ENCODE assay signal across 20 cellular contexts in genomic region chr3:47414666-47415587, GRCh38. TPM values are rescaled to one million over a fixed set of nuclear protein-coding genes. Genes with fewer than 3 reads are reported as not detected.
DNase-seq lines count a peak whose midpoint lies in the region; ATAC-seq, FAIRE-seq and TF ChIP-seq lines count a peak whose summit lies in the region.
"Had no signal": no experiment of that assay in that cellular context is flagged by ENCODE, and none has a peak within 500 bp of the region (broad histone marks: within the 10 kb centered on the region; RNA-seq: fewer than 3 reads in every experiment).

No MANE protein-coding gene starts in this region.

- no peak overlapping the region for H3K27ac ChIP-seq in GM12878 (ENCODE audit: control insufficient read depth, insufficient read depth)
- H3K27ac ChIP-seq in substantia nigra (ENCODE audit: low read depth, low read length, poor library complexity, severe bottlenecking) = peak overlapping the region; percentile 74
- H3K27ac ChIP-seq in PC-9 = no peak overlapping the region
- H3K27ac ChIP-seq: ascending aorta, right atrium auricular region, upper lobe of right lung had no signal

- TF ChIP-seq EP300 in GM12878 (IDR thresholded peaks at IDR 0.05; ENCODE audit: borderline replicate concordance in 1 of 2, control insufficient read depth in 1 of 2, low read depth in 2 of 2, low read length in 2 of 2) = no peak

- H3K4me1 ChIP-seq in GM12878 (ENCODE audit: control insufficient read depth, insufficient read depth, low read length) = no peaks in the 10 kb centered on the region
- no peaks in the 10 kb centered on the region for H3K4me1 ChIP-seq in PC-9 (replicated peaks; ENCODE audit: insufficient read depth)
- H3K4me1 ChIP-seq: ascending aorta, esophagus muscularis mucosa, right atrium auricular region, upper lobe of right lung had no signal

- CTCF ChIA-PET in GM12878 (lab: Yijun Ruan, JAX) (interaction anchor here (0.6 to 1.3 kb wide), 2 partner anchors 99 to 181 kb away, joined by 3 to 4 read pairs; partner anchors contain the start of gene ELP6), PC-9 (lab: Charles Lee) (no interaction called here)

- H3K79me2 ChIP-seq in GM12878 (ENCODE audit: control insufficient read depth, insufficient read depth, low read length) (no peaks in the 10 kb centered on the region), PC-9 (ENCODE audit: low read depth) (no peaks in the 10 kb centered on the region)

- RAD21 ChIA-PET in GM12878 (lab: Charles Lee; ENCODE audit: unreplicated experiment) = no interaction called here

- DNase-seq in activated naive CD4-positive, alpha-beta T cell treated with anti-CD3 and anti-CD28 coated beads, Interleukin-2, amount 50 U/mL, for 72 hours (ENCODE audit: low spot score in 2 of 2) = no peak
- no peak for DNase-seq in activated naive CD4-positive, alpha-beta T cell treated with Interleukin-2 at 50 U/mL for 16 hours
- DNase-seq in GM12878 (ENCODE audit: low read depth, low spot score) = no peak
- DNase-seq in memory B cell (ENCODE audit: low spot score in 2 of 2) = no peak
- peak in 35 of 49 donors; percentile 10 to 79 (median 41) for DNase-seq in substantia nigra (lab: John Stamatoyannopoulos, UW)
- no peak for DNase-seq in PC-9
- DNase-seq in COLO668 (lab: John Stamatoyannopoulos, UW; ENCODE audit: unreplicated experiment) = no peak
- DNase-seq in NCI-H774 (lab: John Stamatoyannopoulos, UW) = no peak
- DNase-seq: activated CD4-positive, alpha-beta T cell treated with anti-CD3 and anti-CD28 coated beads for 4 hours; IMR-90; left colon; NCI-H1092 treated with DMSO at 0.1 percent for 48 hours; NCI-H446; SIG-M5; T-helper 9 cell; upper lobe of right lung had no signal

- no peak for TF ChIP-seq CTCF in GM12878 (IDR thresholded peaks at IDR 0.05 in 2 of 3, conservative IDR thresholded peaks at IDR 0.05 in 1 of 3; ENCODE audit: control insufficient read depth in 2 of 3, extremely low read depth in 1 of 3, insufficient read depth in 1 of 3, low read depth in 3 of 3, low read length in 3 of 3)
- TF ChIP-seq CTCF in PC-9 (conservative IDR thresholded peaks at IDR 0.05) = no peak

- H3K4me3 ChIP-seq in GM12878 (no peak overlapping the region), PC-9 (no peak overlapping the region)
- H3K4me3 ChIP-seq: ascending aorta, esophagus muscularis mucosa, right atrium auricular region, upper lobe of right lung had no signal

- SMC1A ChIA-PET in GM12878 (lab: Charles Lee; ENCODE audit: uncharacterized antibody, unreplicated experiment) = no interaction called here

- H3K27ac Mint-ChIP-seq in activated naive CD4-positive, alpha-beta T cell treated with anti-CD3 and anti-CD28 coated beads, Interleukin-2, amount 50 U/mL, for 72 hours = peak overlapping the region; percentile 38 to 84
- H3K27ac Mint-ChIP-seq in memory B cell = peak overlapping the region; percentile 59

- 71% methylated on average over 15 of the region's 16 CpGs for WGBS in GM12878 (ENCODE audit: insufficient coverage, insufficient replicate concordance, low lambda C conversion rate, missing lambda C conversion rate)

- H3K27me3 Mint-ChIP-seq in memory B cell = no peaks in the 10 kb centered on the region

- no peaks in the 10 kb centered on the region for H3K36me3 Mint-ChIP-seq in activated naive CD4-positive, alpha-beta T cell treated with anti-CD3 and anti-CD28 coated beads, Interleukin-2, amount 50 U/mL, for 72 hours
- H3K36me3 Mint-ChIP-seq in memory B cell = peaks cover 12% of the 10 kb centered on the region

- H3K9ac ChIP-seq in GM12878 (ENCODE audit: control insufficient read depth, insufficient read depth, low read length) = no peak overlapping the region

- in situ Hi-C loops in GM12878 (cut with MboI) = no loop called here

- peaks cover 10 to 52% of the 10 kb centered on the region in 2 experiments for H3K36me3 ChIP-seq in GM12878 (ENCODE audit: control insufficient read depth in 2 of 2, insufficient read depth in 2 of 2, low read length in 1 of 2)
- H3K36me3 ChIP-seq in PC-9 (ENCODE audit: low read depth) = no peaks in the 10 kb centered on the region

- no TSS peak for BruUV-seq in GM12878 (replicated peaks; lab: Mats Ljungman, UMichigan)
- no TSS peak for BruUV-seq in PC-9 (replicated peaks; lab: Mats Ljungman, UMichigan)

- H3K4me2 ChIP-seq in GM12878 (ENCODE audit: control insufficient read depth, insufficient read depth) = no peak overlapping the region
- no peak overlapping the region for H3K4me2 ChIP-seq in PC-9

- ATAC-seq in activated naive CD4-positive, alpha-beta T cell treated with anti-CD3 and anti-CD28 coated beads, Interleukin-2, amount 50 U/mL, for 72 hours = no peak
- no peak for ATAC-seq in GM12878
- ATAC-seq in memory B cell (ENCODE audit: low read depth) = no peak
- ATAC-seq: upper lobe of right lung had no signal

- no peak for FAIRE-seq in GM12878 (lab: Jason Lieb, UNC)
- FAIRE-seq: H54 had no signal

- H3F3A ChIP-seq in PC-9 (ENCODE audit: insufficient read depth, low read depth) = peaks cover 4% of the 10 kb centered on the region; the same call in 1 of the 2 replicates

- intact Hi-C loops in GM12878 (cut with micrococcal nuclease; ENCODE audit: unreplicated experiment) (no loop called here), PC-9 (cut with micrococcal nuclease; ENCODE audit: unreplicated experiment) (no loop called here)

- H3K9me2 ChIP-seq in PC-9 (ENCODE audit: insufficient read depth) = no peaks in the 10 kb centered on the region

- H3K9me3 Mint-ChIP-seq in activated naive CD4-positive, alpha-beta T cell treated with anti-CD3 and anti-CD28 coated beads, Interleukin-2, amount 50 U/mL, for 72 hours = no peaks in the 10 kb centered on the region
- H3K9me3 Mint-ChIP-seq in memory B cell = no peaks in the 10 kb centered on the region

- TF ChIP-seq POLR2A in GM12878 (IDR thresholded peaks at IDR 0.05; ENCODE audit: low read depth, low read length) = no peak

- H3K4me1 Mint-ChIP-seq in memory B cell = peaks cover 20% of the 10 kb centered on the region

- no peak overlapping the region for H3K4me3 Mint-ChIP-seq in memory B cell

- no peaks in the 10 kb centered on the region for H4K20me1 ChIP-seq in GM12878 (ENCODE audit: control insufficient read depth, insufficient read depth)
- no peaks in the 10 kb centered on the region for H4K20me1 ChIP-seq in PC-9 (ENCODE audit: insufficient read depth)

- H2AFZ ChIP-seq in GM12878 (ENCODE audit: control insufficient read depth, low read depth, low read length) = no peak overlapping the region
- H2AFZ ChIP-seq in PC-9 = no peak overlapping the region

- H3K27me3 ChIP-seq in GM12878 (replicated peaks in 1 of 2; ENCODE audit: control insufficient read depth in 2 of 2, insufficient read depth in 2 of 2, low read length in 1 of 2) (no peaks in the 10 kb centered on the region), PC-9 (ENCODE audit: insufficient read depth, low read depth) (no peaks in the 10 kb centered on the region)
- H3K27me3 ChIP-seq: ascending aorta, esophagus muscularis mucosa, right atrium auricular region, upper lobe of right lung had no signal

- TF ChIP-seq RAD21 in GM12878 (IDR thresholded peaks at IDR 0.05; ENCODE audit: insufficient read depth, low read depth, low read length) = no peak

- POLR2A ChIA-PET in GM12878 (lab: Charles Lee) = interaction anchor here (1.0 kb wide), 1 partner anchor 61 kb away, joined by 3 read pairs; no protein-coding TSS in a partner anchor
- POLR2A ChIA-PET in PC-9 (lab: Charles Lee; ENCODE audit: unreplicated experiment) = no interaction called here

- H3K9me3 ChIP-seq in GM12878 (replicated peaks; ENCODE audit: control insufficient read depth, insufficient read depth, low read length) = no peaks in the 10 kb centered on the region
- no peaks in the 10 kb centered on the region for H3K9me3 ChIP-seq in PC-9 (ENCODE audit: insufficient read depth, low read depth)
- H3K9me3 ChIP-seq: ascending aorta, esophagus muscularis mucosa, right atrium auricular region, upper lobe of right lung had no signal

TF ChIP-seq in GM12878, 131 proteins besides CTCF, POLR2A, EP300 and RAD21:
- TF ChIP-seq RBBP5 (conservative IDR thresholded peaks at IDR 0.05) = no peak
- no peak for TF ChIP-seq KLF5 (IDR thresholded peaks at IDR 0.05; ENCODE audit: partially characterized antibody)
- TF ChIP-seq POLR2AphosphoS5 (IDR thresholded peaks at IDR 0.05; ENCODE audit: low read length) = 0 out of 2 replicates have a peak, but pooled peaks have one; percentile 10

RNA-seq across cellular contexts. Expression of gene PTPN23, which starts 34.1 kb away (rescaled TPM):
- 10 to 100 TPM; 29.4 to 29.9 TPM for total RNA-seq in activated naive CD4-positive, alpha-beta T cell treated with anti-CD3 and anti-CD28 coated beads, Interleukin-2, amount 50 U/mL, for 72 hours
- 22.8 and 24.2 TPM in 2 replicates for total RNA-seq in GM12878 (2013; cell fraction: nucleolus; rRNA removed)
- total RNA-seq in GM12878 (2014; rRNA removed) (4.1 and 4.4 TPM in 2 replicates), GM12878 (2014; rRNA removed; fragmentation: Illumina TruSeq; extraction: Trizol) (3.7 and 4.2 TPM in 2 replicates), GM12878 (2021) (25.4 and 28.6 TPM in 2 replicates), PC-9 (2021) (36.9 and 38.9 TPM in 2 replicates)
- 7.1 TPM for polyA plus RNA-seq in GM12878 (2011; ENCODE audit: low read depth)
- polyA plus RNA-seq in GM12878 (2011; rRNA removed) (0.46 and 0.92 TPM in 2 replicates), GM12878 (2014; fragmentation: Illumina TruSeq; extraction: Trizol) (2.0 and 4.8 TPM in 2 replicates), GM12878 (2014; fragmentation: Nextera tagmentation; extraction: Ambion mirVana) (under 1 TPM; 0.44 to 0.68 TPM), GM12878 (2014; rRNA removed) (6.9 and 11.9 TPM in 2 replicates), GM12878 (2016; fragmentation: Nextera tagmentation; extraction: Ambion mirVana) (10 to 100 TPM in 1 of 2 experiments, 1 to 10 TPM in 1; 9.8 to 10.5 TPM)
- polyA plus RNA-seq in GM12878 (2011; cell fraction: cytosol; rRNA removed) = 1.1 and 1.2 TPM in 2 replicates
- polyA plus RNA-seq in GM12878 (2011; cell fraction: nucleus; rRNA removed) = 14.9 and 23.1 TPM in 2 replicates
- polyA plus RNA-seq in GM12878 (2012) = 18.7 and 19.9 TPM in 2 replicates
- polyA minus RNA-seq in GM12878 (2011; rRNA and poly(A)+ RNA removed) = 3.5 and 9.7 TPM in 2 replicates
- polyA minus RNA-seq in GM12878 (2011; cell fraction: cytosol; rRNA and poly(A)+ RNA removed) = 5.1 and 5.3 TPM in 2 replicates
- 12.0 and 20.6 TPM in 2 replicates for polyA minus RNA-seq in GM12878 (2011; cell fraction: nucleus; rRNA and poly(A)+ RNA removed)

Comparison
In these comparisons a context has a peak if more than half of its experiments do, and no peak if none do; other contexts are left out.
1. DNase-seq: peak in substantia nigra (35 of 49); none in activated naive CD4-positive, alpha-beta T cell treated with anti-CD3 and anti-CD28 coated beads, Interleukin-2, amount 50 U/mL, for 72 hours (0 of 2), activated naive CD4-positive, alpha-beta T cell treated with Interleukin-2 at 50 U/mL for 16 hours (single experiment), GM12878 (single experiment), memory B cell (0 of 2), PC-9 (0 of 2), COLO668 (single experiment) and NCI-H774 (single experiment).